In genomic region chr4:77264826-77265225, GRCh38 we compare ENCODE assay signal across 21 cellular contexts.
DNase-seq lines count a peak whose midpoint lies in the region; ATAC-seq, FAIRE-seq and TF ChIP-seq lines count a peak whose summit lies in the region.
"Had no signal": no experiment of that assay in that cellular context is flagged by ENCODE, and none has a peak within 500 bp of the region (broad histone marks: within the 10 kb centered on the region; RNA-seq: fewer than 3 reads in every experiment).

No MANE protein-coding gene starts in this region.

- H3K9me3 ChIP-seq in K562 (replicated peaks; ENCODE audit: control insufficient read depth, insufficient read depth, low read depth, low read length), result no peaks in the 10 kb centered on the region
- no peaks in the 10 kb centered on the region for H3K9me3 ChIP-seq in keratinocyte (ENCODE audit: control insufficient read depth, low read depth, low read length)
- H3K9me3 ChIP-seq in naive thymus-derived CD4-positive, alpha-beta T cell (ENCODE audit: control insufficient read depth in 2 of 3, low read length in 3 of 3), result no peaks in the 10 kb centered on the region

- no peaks in the 10 kb centered on the region for H3K36me3 Mint-ChIP-seq in naive thymus-derived CD4-positive, alpha-beta T cell
- H3K36me3 Mint-ChIP-seq: CD4-positive, CD25-positive, alpha-beta regulatory T cell had no signal

- H3K9me3 Mint-ChIP-seq in naive thymus-derived CD4-positive, alpha-beta T cell, result peaks cover 0 to 13% (median 9%) of the 10 kb centered on the region in 11 donors

- no peak overlapping the region for H3K4me3 Mint-ChIP-seq in naive thymus-derived CD4-positive, alpha-beta T cell
- H3K4me3 Mint-ChIP-seq: CD4-positive, CD25-positive, alpha-beta regulatory T cell had no signal

- H3K36me3 ChIP-seq in K562 (ENCODE audit: control insufficient read depth, insufficient read depth, low read length) (no peaks in the 10 kb centered on the region), keratinocyte (ENCODE audit: control insufficient read depth in 2 of 2, extremely low read depth in 1 of 2, insufficient read depth in 2 of 2, low read length in 2 of 2) (no peaks in the 10 kb centered on the region)
- no peaks in the 10 kb centered on the region for H3K36me3 ChIP-seq in naive thymus-derived CD4-positive, alpha-beta T cell (ENCODE audit: control insufficient read depth in 2 of 3, insufficient read depth in 3 of 3, low read length in 3 of 3)

- no peaks in the 10 kb centered on the region for H3K79me2 ChIP-seq in K562 (ENCODE audit: control insufficient read depth, insufficient read depth, low read length)
- H3K79me2 ChIP-seq in keratinocyte (ENCODE audit: control insufficient read depth, insufficient read depth, low read length), result no peaks in the 10 kb centered on the region

- dilution Hi-C loops in keratinocyte (cut with MboI; ENCODE audit: extremely low pct_ligation_motif_present, low sequenced_read_pairs), result no loop called here

- in situ Hi-C loops in K562 (cut with MboI), result no loop called here

- intact Hi-C loops in K562 (cut with micrococcal nuclease), result no loop called here
- intact Hi-C loops in naive thymus-derived CD4-positive, alpha-beta T cell (cut with micrococcal nuclease), result no loop called here

- TF ChIP-seq RAD21 in Ishikawa (IDR thresholded peaks at IDR 0.05; ENCODE audit: low read depth) (no peak), K562 (CRISPR knock-in tag; conservative IDR thresholded peaks at IDR 0.05 in 1 of 2, IDR thresholded peaks at IDR 0.05 in 1 of 2) (no peak)

- ATAC-seq in K562, result no peak
- no peak for ATAC-seq in naive thymus-derived CD4-positive, alpha-beta T cell

- POLR2A ChIA-PET in K562 (lab: Yijun Ruan, JAX), result interaction anchor here (0.6 kb wide), 1 partner anchor 94 kb away, joined by 3 read pairs; no protein-coding TSS in a partner anchor
- POLR2A ChIA-PET in naive thymus-derived CD4-positive, alpha-beta T cell (lab: Charles Lee), result no interaction called here

- H3K9me1 ChIP-seq in K562 (ENCODE audit: control insufficient read depth, insufficient read depth, low read length) (no peaks in the 10 kb centered on the region), keratinocyte (ENCODE audit: control insufficient read depth, extremely low read depth, insufficient read depth, low read length) (no peaks in the 10 kb centered on the region)

- TF ChIP-seq CTCF in K562 (IDR thresholded peaks at IDR 0.05 in 2 of 3, conservative IDR thresholded peaks at IDR 0.05 in 1 of 3; ENCODE audit: insufficient read depth in 2 of 3, low read depth in 1 of 3, low read length in 3 of 3) (no peak), keratinocyte (optimal IDR thresholded peaks at IDR 0.05 in 1 of 3, IDR thresholded peaks at IDR 0.05 in 1 of 3, conservative IDR thresholded peaks at IDR 0.05 in 1 of 3; ENCODE audit: extremely low read depth in 1 of 3, insufficient read depth in 2 of 3, low read length in 3 of 3) (no peak)

- H4K20me1 ChIP-seq in K562 (replicated peaks; ENCODE audit: control insufficient read depth, insufficient read depth, low read length), result 0 out of 2 replicates have a peak, but pooled peaks cover 3% of the 10 kb centered on the region
- no peaks in the 10 kb centered on the region for H4K20me1 ChIP-seq in keratinocyte (ENCODE audit: control insufficient read depth, extremely low read depth, insufficient read depth, low read length)

- H3K4me3 ChIP-seq in K562 (no peak overlapping the region), keratinocyte (ENCODE audit: control insufficient read depth in 2 of 3, extremely low read depth in 1 of 3, insufficient read depth in 2 of 3, low read depth in 1 of 3, low read length in 3 of 3) (no peak overlapping the region)
- no peak overlapping the region for H3K4me3 ChIP-seq in naive thymus-derived CD4-positive, alpha-beta T cell (ENCODE audit: low read length)

- 0% methylated on average over 2 of the region's 2 CpGs for WGBS in K562 (ENCODE audit: insufficient coverage, low coverage, missing lambda C conversion rate)

- H3K27ac Mint-ChIP-seq in naive thymus-derived CD4-positive, alpha-beta T cell, result no peak overlapping the region
- H3K27ac Mint-ChIP-seq: CD4-positive, CD25-positive, alpha-beta regulatory T cell had no signal

- no peak for TF ChIP-seq POLR2A in K562 (conservative IDR thresholded peaks at IDR 0.05)

- no peaks in the 10 kb centered on the region for H3K4me1 ChIP-seq in K562 (replicated peaks in 1 of 2; ENCODE audit: control insufficient read depth in 2 of 2, insufficient read depth in 2 of 2, low read length in 2 of 2)
- no peaks in the 10 kb centered on the region for H3K4me1 ChIP-seq in keratinocyte (ENCODE audit: control insufficient read depth, extremely low read depth, insufficient read depth, low read length)
- H3K4me1 ChIP-seq in naive thymus-derived CD4-positive, alpha-beta T cell (ENCODE audit: control insufficient read depth in 2 of 2, insufficient read depth in 2 of 2, low read length in 2 of 2), result no peaks in the 10 kb centered on the region

- H3K27ac ChIP-seq in K562 (ENCODE audit: extremely low read depth, low read depth, low read length), result no peak overlapping the region
- H3K27ac ChIP-seq in keratinocyte (ENCODE audit: control insufficient read depth, insufficient read depth, low read length), result no peak overlapping the region
- no peak overlapping the region for H3K27ac ChIP-seq in naive thymus-derived CD4-positive, alpha-beta T cell (ENCODE audit: low read depth, low read length)

- DNase-seq in EL (peak; percentile 36), K562 (ENCODE audit: extremely low read depth in 1 of 4, low spot score in 3 of 4) (no peak), keratinocyte (ENCODE audit: low read depth, low spot score) (peak; percentile 30), superior temporal gyrus (ENCODE audit: extremely low spot score) (no peak)
- DNase-seq in activated T-cell treated with anti-CD3 and anti-CD28 coated beads, Interleukin-2, amount 50 U/mL, for 1 hour, result no peak
- DNase-seq in naive thymus-derived CD4-positive, alpha-beta T cell, result no peak
- DNase-seq: CD4-positive, CD25-positive, alpha-beta regulatory T cell; COR-L47; DMS 273 treated with DMSO at 0.1 percent for 48 hours; DMS79 treated with DMSO at 0.1 percent for 48 hours; KG1; NCI-H1105 treated with DMSO at 0.1 percent for 48 hours; NCI-H1694; NCI-H2081; NCI-H2171 treated with DMSO at 0.1 percent for 48 hours; NCI-H526; Right ventricle myocardium superior had no signal

- peaks cover 0 to 25% (median 4%) of the 10 kb centered on the region in 5 donors for H3K27me3 Mint-ChIP-seq in naive thymus-derived CD4-positive, alpha-beta T cell
- H3K27me3 Mint-ChIP-seq: CD4-positive, CD25-positive, alpha-beta regulatory T cell had no signal

- CTCF ChIA-PET in K562 (lab: Yijun Ruan, JAX; ENCODE audit: low intra/inter-chr PET ratio), result no interaction called here
- CTCF ChIA-PET in naive thymus-derived CD4-positive, alpha-beta T cell (lab: Charles Lee), result no interaction called here

- FAIRE-seq in K562 (lab: Jason Lieb, UNC), result no peak
- peak; percentile 52 for FAIRE-seq in keratinocyte (lab: Jason Lieb, UNC)
- FAIRE-seq: G401.6, GM19239, H54 had no signal

- H3K4me1 Mint-ChIP-seq in naive thymus-derived CD4-positive, alpha-beta T cell, result no peaks in the 10 kb centered on the region
- H3K4me1 Mint-ChIP-seq: CD4-positive, CD25-positive, alpha-beta regulatory T cell had no signal

- TF ChIP-seq EP300 in Ishikawa (IDR thresholded peaks at IDR 0.05; ENCODE audit: borderline replicate concordance) (no peak), K562 (IDR thresholded peaks at IDR 0.05; ENCODE audit: low read length) (no peak)

- no peak overlapping the region for H3K9ac ChIP-seq in K562 (ENCODE audit: insufficient read depth in 1 of 2, low read depth in 2 of 2, low read length in 2 of 2)
- no peak overlapping the region for H3K9ac ChIP-seq in keratinocyte (ENCODE audit: control insufficient read depth, extremely low read depth, insufficient read depth, low read length)

- no peak overlapping the region for H3K4me2 ChIP-seq in K562 (ENCODE audit: insufficient read depth, low read length)
- H3K4me2 ChIP-seq in keratinocyte (ENCODE audit: control insufficient read depth, extremely low read depth, insufficient read depth, low read depth, low read length), result no peak overlapping the region

- no TSS peak for BruUV-seq in K562 (replicated peaks; lab: Mats Ljungman, UMichigan)

- H2AFZ ChIP-seq in K562 (ENCODE audit: low read depth, low read length), result no peak overlapping the region
- no peak overlapping the region for H2AFZ ChIP-seq in keratinocyte (ENCODE audit: control insufficient read depth, low read length)

- H3K27me3 ChIP-seq in K562 (ENCODE audit: control insufficient read depth in 2 of 2, insufficient read depth in 2 of 2, low read length in 2 of 2) (no peaks in the 10 kb centered on the region), keratinocyte (ENCODE audit: control insufficient read depth, extremely low read depth, insufficient read depth, low read length) (no peaks in the 10 kb centered on the region)
- no peaks in the 10 kb centered on the region for H3K27me3 ChIP-seq in naive thymus-derived CD4-positive, alpha-beta T cell (ENCODE audit: control insufficient read depth in 2 of 2, insufficient read depth in 2 of 2, low read length in 2 of 2)

TF ChIP-seq in Ishikawa, 13 proteins besides CTCF, POLR2A, EP300 and RAD21:
- TF ChIP-seq USF1 (IDR thresholded peaks at IDR 0.05) (0 out of 2 replicates have a peak, but pooled peaks have one; percentile 14), EGR1 (IDR thresholded peaks at IDR 0.05) (no peak)

TF ChIP-seq in K562, 482 proteins besides CTCF, POLR2A, EP300 and RAD21:
- TF ChIP-seq SPI1 (IDR thresholded peaks at IDR 0.05; ENCODE audit: borderline replicate concordance, low read depth, low read length), result no peak
- TF ChIP-seq, protein P1, sequence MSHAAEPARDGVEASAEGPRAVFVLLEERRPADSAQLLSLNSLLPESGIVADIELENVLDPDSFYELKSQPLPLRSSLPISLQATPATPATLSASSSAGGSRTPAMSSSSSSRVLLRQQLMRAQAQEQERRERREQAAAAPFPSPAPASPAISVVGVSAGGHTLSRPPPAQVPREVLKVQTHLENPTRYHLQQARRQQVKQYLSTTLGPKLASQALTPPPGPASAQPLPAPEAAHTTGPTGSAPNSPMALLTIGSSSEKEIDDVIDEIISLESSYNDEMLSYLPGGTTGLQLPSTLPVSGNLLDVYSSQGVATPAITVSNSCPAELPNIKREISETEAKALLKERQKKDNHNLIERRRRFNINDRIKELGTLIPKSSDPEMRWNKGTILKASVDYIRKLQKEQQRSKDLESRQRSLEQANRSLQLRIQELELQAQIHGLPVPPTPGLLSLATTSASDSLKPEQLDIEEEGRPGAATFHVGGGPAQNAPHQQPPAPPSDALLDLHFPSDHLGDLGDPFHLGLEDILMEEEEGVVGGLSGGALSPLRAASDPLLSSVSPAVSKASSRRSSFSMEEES (CRISPR knock-in tag; IDR thresholded peaks at IDR 0.05), result peak; percentile 53

Comparison
In these comparisons a context has a peak if more than half of its experiments do, and no peak if none do; other contexts are left out.
1. DNase-seq: peak in EL (single experiment) and keratinocyte (single experiment); none in K562 (0 of 4), superior temporal gyrus (single experiment), activated T-cell treated with anti-CD3 and anti-CD28 coated beads, Interleukin-2, amount 50 U/mL, for 1 hour (single experiment) and naive thymus-derived CD4-positive, alpha-beta T cell (0 of 9).